Comparison of ENCODE assay signal across 8 cellular contexts in genomic region chr2:23824777-23825212, GRCh38.
DNase-seq lines count a peak whose midpoint lies in the region; ATAC-seq, FAIRE-seq and TF ChIP-seq lines count a peak whose summit lies in the region.

No MANE protein-coding gene starts in this region.

- H3K27me3 ChIP-seq in effector memory CD4-positive, alpha-beta T cell (replicated peaks; ENCODE audit: control insufficient read depth, insufficient read depth, low read length, poor library complexity, severe bottlenecking): no peaks in the 10 kb centered on the region

- no peak for TF ChIP-seq EP300 in Ishikawa (IDR thresholded peaks at IDR 0.05; ENCODE audit: borderline replicate concordance)

- ATAC-seq in HG03139 (IDR thresholded peaks at IDR 0.05; ENCODE audit: unreplicated experiment): no peak

- TF ChIP-seq CTCF in AG10803 (conservative IDR thresholded peaks at IDR 0.05; ENCODE audit: low read length): peak; percentile 77

- TF ChIP-seq RAD21 in Ishikawa (IDR thresholded peaks at IDR 0.05; ENCODE audit: low read depth): peak; percentile 65

- H3K4me3 ChIP-seq in AG10803 (ENCODE audit: low read length): no peak overlapping the region
- no peak overlapping the region for H3K4me3 ChIP-seq in effector memory CD4-positive, alpha-beta T cell (ENCODE audit: insufficient read depth, low read depth, low read length, poor library complexity, severe bottlenecking)

- DNase-seq in AG10803 (ENCODE audit: low read depth) (peak; percentile 54), GM03348 (ENCODE audit: low spot score) (peak; percentile 42), RCC 7860 (ENCODE audit: low spot score) (peak; percentile 46), dedifferentiated amniotic fluid mesenchymal stem cell (ENCODE audit: extremely low spot score) (peak; percentile 81), midbrain (lab: John Stamatoyannopoulos, UW) (peak; percentile 29)
- DNase-seq in effector memory CD4-positive, alpha-beta T cell: no peak

- no peaks in the 10 kb centered on the region for H3K4me1 ChIP-seq in effector memory CD4-positive, alpha-beta T cell (ENCODE audit: control insufficient read depth, insufficient read depth, low read length, poor library complexity, severe bottlenecking)

- peak; percentile 78 for FAIRE-seq in RCC 7860 (lab: Jason Lieb, UNC)

- no peaks in the 10 kb centered on the region for H3K9me3 ChIP-seq in effector memory CD4-positive, alpha-beta T cell (ENCODE audit: control insufficient read depth, low read length)

- H3K27ac ChIP-seq in effector memory CD4-positive, alpha-beta T cell (ENCODE audit: insufficient read depth, low read length, poor library complexity, severe bottlenecking): no peak overlapping the region

- H3K36me3 ChIP-seq in effector memory CD4-positive, alpha-beta T cell (ENCODE audit: control insufficient read depth, insufficient read depth, low read length): peaks cover 12% of the 10 kb centered on the region

TF ChIP-seq in Ishikawa, 13 proteins besides CTCF, POLR2A, EP300 and RAD21:
- TF ChIP-seq, protein P1, sequence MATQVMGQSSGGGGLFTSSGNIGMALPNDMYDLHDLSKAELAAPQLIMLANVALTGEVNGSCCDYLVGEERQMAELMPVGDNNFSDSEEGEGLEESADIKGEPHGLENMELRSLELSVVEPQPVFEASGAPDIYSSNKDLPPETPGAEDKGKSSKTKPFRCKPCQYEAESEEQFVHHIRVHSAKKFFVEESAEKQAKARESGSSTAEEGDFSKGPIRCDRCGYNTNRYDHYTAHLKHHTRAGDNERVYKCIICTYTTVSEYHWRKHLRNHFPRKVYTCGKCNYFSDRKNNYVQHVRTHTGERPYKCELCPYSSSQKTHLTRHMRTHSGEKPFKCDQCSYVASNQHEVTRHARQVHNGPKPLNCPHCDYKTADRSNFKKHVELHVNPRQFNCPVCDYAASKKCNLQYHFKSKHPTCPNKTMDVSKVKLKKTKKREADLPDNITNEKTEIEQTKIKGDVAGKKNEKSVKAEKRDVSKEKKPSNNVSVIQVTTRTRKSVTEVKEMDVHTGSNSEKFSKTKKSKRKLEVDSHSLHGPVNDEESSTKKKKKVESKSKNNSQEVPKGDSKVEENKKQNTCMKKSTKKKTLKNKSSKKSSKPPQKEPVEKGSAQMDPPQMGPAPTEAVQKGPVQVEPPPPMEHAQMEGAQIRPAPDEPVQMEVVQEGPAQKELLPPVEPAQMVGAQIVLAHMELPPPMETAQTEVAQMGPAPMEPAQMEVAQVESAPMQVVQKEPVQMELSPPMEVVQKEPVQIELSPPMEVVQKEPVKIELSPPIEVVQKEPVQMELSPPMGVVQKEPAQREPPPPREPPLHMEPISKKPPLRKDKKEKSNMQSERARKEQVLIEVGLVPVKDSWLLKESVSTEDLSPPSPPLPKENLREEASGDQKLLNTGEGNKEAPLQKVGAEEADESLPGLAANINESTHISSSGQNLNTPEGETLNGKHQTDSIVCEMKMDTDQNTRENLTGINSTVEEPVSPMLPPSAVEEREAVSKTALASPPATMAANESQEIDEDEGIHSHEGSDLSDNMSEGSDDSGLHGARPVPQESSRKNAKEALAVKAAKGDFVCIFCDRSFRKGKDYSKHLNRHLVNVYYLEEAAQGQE (IDR thresholded peaks at IDR 0.05; ENCODE audit: low read depth): no peak
- TF ChIP-seq MAX (IDR thresholded peaks at IDR 0.05): no peak
- TF ChIP-seq, protein P2, sequence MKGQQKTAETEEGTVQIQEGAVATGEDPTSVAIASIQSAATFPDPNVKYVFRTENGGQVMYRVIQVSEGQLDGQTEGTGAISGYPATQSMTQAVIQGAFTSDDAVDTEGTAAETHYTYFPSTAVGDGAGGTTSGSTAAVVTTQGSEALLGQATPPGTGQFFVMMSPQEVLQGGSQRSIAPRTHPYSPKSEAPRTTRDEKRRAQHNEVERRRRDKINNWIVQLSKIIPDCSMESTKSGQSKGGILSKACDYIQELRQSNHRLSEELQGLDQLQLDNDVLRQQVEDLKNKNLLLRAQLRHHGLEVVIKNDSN (IDR thresholded peaks at IDR 0.05): no peak
- no peak for TF ChIP-seq FOXM1 (IDR thresholded peaks at IDR 0.05; ENCODE audit: borderline replicate concordance, low read depth)
- no peak for TF ChIP-seq CREB1 (IDR thresholded peaks at IDR 0.05; ENCODE audit: low read depth)
- TF ChIP-seq TEAD4 (IDR thresholded peaks at IDR 0.05): no peak
- TF ChIP-seq ZBTB7A (IDR thresholded peaks at IDR 0.05; ENCODE audit: low read depth): no peak
- TF ChIP-seq TCF12 (IDR thresholded peaks at IDR 0.05; ENCODE audit: low read depth): no peak
- no peak for TF ChIP-seq CEBPB (IDR thresholded peaks at IDR 0.05)
- no peak for TF ChIP-seq NFIC (IDR thresholded peaks at IDR 0.05)
- no peak for TF ChIP-seq TAF1 (IDR thresholded peaks at IDR 0.05; ENCODE audit: low read depth)

Comparison
In these comparisons a context has a peak if more than half of its experiments do, and no peak if none do; other contexts are left out.
1. DNase-seq: peak in AG10803 (single experiment), GM03348 (single experiment), RCC 7860 (single experiment), dedifferentiated amniotic fluid mesenchymal stem cell (single experiment) and midbrain (single experiment); none in effector memory CD4-positive, alpha-beta T cell (0 of 3).